In genomic region chr11:72361321-72361720, GRCh38 we compare ENCODE assay signal across 18 cellular contexts.
DNase-seq lines count a peak whose midpoint lies in the region; ATAC-seq and TF ChIP-seq lines count a peak whose summit lies in the region.
"Had no signal": no experiment of that assay in that cellular context is flagged by ENCODE, and none has a peak within 500 bp of the region (broad histone marks: within the 10 kb centered on the region; RNA-seq: fewer than 3 reads in every experiment).

No MANE protein-coding gene starts in this region.

- no peaks in the 10 kb centered on the region for H3K9me3 ChIP-seq in BE2C
- H3K9me3 ChIP-seq in thyroid gland: no peaks in the 10 kb centered on the region

- H3K27me3 Mint-ChIP-seq in progenitor cell of endocrine pancreas: no peaks in the 10 kb centered on the region
- H3K27me3 Mint-ChIP-seq: CD4-positive, alpha-beta memory T cell had no signal

- H3K9me3 Mint-ChIP-seq in progenitor cell of endocrine pancreas (ENCODE audit: low read depth): peaks cover 10% of the 10 kb centered on the region
- H3K9me3 Mint-ChIP-seq in activated naive CD4-positive, alpha-beta T cell treated with anti-CD3 and anti-CD28 coated beads, Interleukin-2, amount 50 U/mL, for 72 hours: no peaks in the 10 kb centered on the region

- H3K36me3 ChIP-seq in BE2C (peaks cover 31% of the 10 kb centered on the region), thyroid gland (no peaks in the 10 kb centered on the region)

- no peak overlapping the region for H3K4me3 Mint-ChIP-seq in progenitor cell of endocrine pancreas (ENCODE audit: low read depth)
- H3K4me3 Mint-ChIP-seq: CD4-positive, alpha-beta memory T cell; GM23338 had no signal

- peak; percentile 65 for DNase-seq in BE2C
- peak; percentile 50 for DNase-seq in NCI-H69 (lab: John Stamatoyannopoulos, UW)
- DNase-seq in islet precursor cell: peak; percentile 51
- DNase-seq in progenitor cell of endocrine pancreas (ENCODE audit: low spot score, unreplicated experiment): no peak
- no peak for DNase-seq in thyroid gland
- no peak for DNase-seq in NCI-H1417 treated with DMSO at 0.1 percent for 48 hours (lab: John Stamatoyannopoulos, UW)
- DNase-seq in activated naive CD4-positive, alpha-beta T cell treated with anti-CD3 and anti-CD28 coated beads, Interleukin-2, amount 50 U/mL, for 72 hours (ENCODE audit: low spot score in 2 of 2): no peak
- DNase-seq: 8988T; ACHN; CD4-positive, alpha-beta memory T cell; DMS153; DMS79; GF-D8; HCEC 1CT; IMR-90 had no signal

- H3K4me1 ChIP-seq in BE2C (peaks cover 48% of the 10 kb centered on the region), thyroid gland (peaks cover 0 to 17% of the 10 kb centered on the region in 2 donors)

- no peak overlapping the region for H3K27ac ChIP-seq in thyroid gland
- H3K27ac ChIP-seq: C4-2B had no signal

- H3K4me3 ChIP-seq in BE2C (ENCODE audit: low read depth, low read length) (no peak overlapping the region), thyroid gland (replicated peaks in 1 of 3) (no peak overlapping the region)
- H3K4me3 ChIP-seq: GM23338 had no signal

- H3K27ac Mint-ChIP-seq in progenitor cell of endocrine pancreas: peak overlapping the region; percentile 54
- H3K27ac Mint-ChIP-seq in activated naive CD4-positive, alpha-beta T cell treated with anti-CD3 and anti-CD28 coated beads, Interleukin-2, amount 50 U/mL, for 72 hours: no peak overlapping the region
- H3K27ac Mint-ChIP-seq: GM23338 had no signal

- peaks cover 9% of the 10 kb centered on the region for H3K4me1 Mint-ChIP-seq in progenitor cell of endocrine pancreas (ENCODE audit: low read depth)

- H3K27me3 ChIP-seq in BE2C (no peaks in the 10 kb centered on the region), thyroid gland (no peaks in the 10 kb centered on the region)

- TF ChIP-seq CTCF in BE2C (IDR thresholded peaks at IDR 0.05; ENCODE audit: low read depth, low read length) (no peak), progenitor cell of endocrine pancreas (IDR thresholded peaks at IDR 0.05; ENCODE audit: unreplicated experiment) (no peak), thyroid gland (IDR thresholded peaks at IDR 0.05) (no peak)

- no peak for TF ChIP-seq POLR2A in thyroid gland (IDR thresholded peaks at IDR 0.05)

- peaks cover 6% of the 10 kb centered on the region for H3K36me3 Mint-ChIP-seq in progenitor cell of endocrine pancreas (ENCODE audit: insufficient read depth)
- peaks cover 6 to 24% of the 10 kb centered on the region in 2 donors for H3K36me3 Mint-ChIP-seq in activated naive CD4-positive, alpha-beta T cell treated with anti-CD3 and anti-CD28 coated beads, Interleukin-2, amount 50 U/mL, for 72 hours

- no peak for ATAC-seq in activated naive CD4-positive, alpha-beta T cell treated with anti-CD3 and anti-CD28 coated beads, Interleukin-2, amount 50 U/mL, for 72 hours
- ATAC-seq in HG02981 (IDR thresholded peaks at IDR 0.05; ENCODE audit: unreplicated experiment): no peak
- ATAC-seq: GM23338 had no signal

- intact Hi-C loops in thyroid gland (cut with DNase I): no loop called here

- 81 to 83% methylated on average over 2 of the region's 2 CpGs for WGBS in thyroid gland, 2 donors

Comparison
In these comparisons a context has a peak if more than half of its experiments do, and no peak if none do; other contexts are left out.
1. DNase-seq: peak in BE2C (single experiment), NCI-H69 (single experiment) and islet precursor cell (single experiment); none in progenitor cell of endocrine pancreas (single experiment), thyroid gland (0 of 2), NCI-H1417 treated with DMSO at 0.1 percent for 48 hours (single experiment) and activated naive CD4-positive, alpha-beta T cell treated with anti-CD3 and anti-CD28 coated beads, Interleukin-2, amount 50 U/mL, for 72 hours (0 of 2).